In genomic region chr11:67274768-67275605, GRCh38 we compare ENCODE assay signal across 10 cellular contexts. TPM values are rescaled to one million over a fixed set of nuclear protein-coding genes. Genes with fewer than 3 reads are reported as not detected.
DNase-seq lines count a peak whose midpoint lies in the region; ATAC-seq lines count a peak whose summit lies in the region.
"Had no signal": no experiment of that assay in that cellular context is flagged by ENCODE, and none has a peak within 500 bp of the region (broad histone marks: within the 10 kb centered on the region; RNA-seq: fewer than 3 reads in every experiment).

No MANE protein-coding gene starts in this region.

- DNase-seq in left colon, result peak; percentile 34 to 37
- no peak for DNase-seq in NK-92 (lab: John Stamatoyannopoulos, UW; ENCODE audit: unreplicated experiment)
- DNase-seq in NCI-H1930 (lab: John Stamatoyannopoulos, UW), result no peak
- DNase-seq: hypothalamus, NCI-H2081 treated with DMSO at 0.1 percent for 48 hours had no signal

- peak overlapping the region; percentile 21 to 97 (median 90) for H3K4me3 Mint-ChIP-seq in IgD-negative memory B cell
- H3K4me3 Mint-ChIP-seq in activated naive CD4-positive, alpha-beta T cell treated with anti-CD3 and anti-CD28 coated beads, Interleukin-2, amount 50 U/mL, for 24 hours, result peak overlapping the region; percentile 71
- peak overlapping the region; percentile 70 for H3K4me3 Mint-ChIP-seq in stimulated activated memory B cell treated with anti-CD40 and anti-IgM and Interleukin-4, amounts not matched to agents 10 μg/mL and 1 μg/mL and 100 μg/mL, for 72 hours

- ATAC-seq in left colon, result no peak
- ATAC-seq in stimulated activated memory B cell treated with anti-CD40 and anti-IgM and Interleukin-4, amounts not matched to agents 10 μg/mL and 1 μg/mL and 100 μg/mL, for 72 hours, result no peak
- ATAC-seq in HG02763 (IDR thresholded peaks at IDR 0.05; ENCODE audit: unreplicated experiment), result no peak
- no peak for ATAC-seq in GM18909 (IDR thresholded peaks at IDR 0.05; ENCODE audit: poor library complexity, unreplicated experiment)

- H3K36me3 Mint-ChIP-seq in IgD-negative memory B cell, result peaks cover 8% of the 10 kb centered on the region
- peaks cover 4% of the 10 kb centered on the region for H3K36me3 Mint-ChIP-seq in activated naive CD4-positive, alpha-beta T cell treated with anti-CD3 and anti-CD28 coated beads, Interleukin-2, amount 50 U/mL, for 24 hours
- H3K36me3 Mint-ChIP-seq in stimulated activated memory B cell treated with anti-CD40 and anti-IgM and Interleukin-4, amounts not matched to agents 10 μg/mL and 1 μg/mL and 100 μg/mL, for 72 hours, result peaks cover 62% of the 10 kb centered on the region

- intact Hi-C loops in left colon (cut with DNase I, micrococcal nuclease), result no loop called here

- peaks cover 2% of the 10 kb centered on the region for H3K27me3 Mint-ChIP-seq in IgD-negative memory B cell
- no peaks in the 10 kb centered on the region for H3K27me3 Mint-ChIP-seq in activated naive CD4-positive, alpha-beta T cell treated with anti-CD3 and anti-CD28 coated beads, Interleukin-2, amount 50 U/mL, for 24 hours
- no peaks in the 10 kb centered on the region for H3K27me3 Mint-ChIP-seq in stimulated activated memory B cell treated with anti-CD40 and anti-IgM and Interleukin-4, amounts not matched to agents 10 μg/mL and 1 μg/mL and 100 μg/mL, for 72 hours

- no peaks in the 10 kb centered on the region for H3K9me3 Mint-ChIP-seq in IgD-negative memory B cell
- H3K9me3 Mint-ChIP-seq in activated naive CD4-positive, alpha-beta T cell treated with anti-CD3 and anti-CD28 coated beads, Interleukin-2, amount 50 U/mL, for 24 hours, result no peaks in the 10 kb centered on the region
- H3K9me3 Mint-ChIP-seq in stimulated activated memory B cell treated with anti-CD40 and anti-IgM and Interleukin-4, amounts not matched to agents 10 μg/mL and 1 μg/mL and 100 μg/mL, for 72 hours, result no peaks in the 10 kb centered on the region

- H3K4me1 Mint-ChIP-seq in IgD-negative memory B cell, result peaks cover 45 to 65% (median 59%) of the 10 kb centered on the region in 3 donors
- H3K4me1 Mint-ChIP-seq in activated naive CD4-positive, alpha-beta T cell treated with anti-CD3 and anti-CD28 coated beads, Interleukin-2, amount 50 U/mL, for 24 hours, result peaks cover 80% of the 10 kb centered on the region
- H3K4me1 Mint-ChIP-seq in stimulated activated memory B cell treated with anti-CD40 and anti-IgM and Interleukin-4, amounts not matched to agents 10 μg/mL and 1 μg/mL and 100 μg/mL, for 72 hours, result peaks cover 100% of the 10 kb centered on the region

- H3K27ac Mint-ChIP-seq in IgD-negative memory B cell, result peak overlapping the region; percentile 94 to 95 (median 94)
- peak overlapping the region; percentile 100 for H3K27ac Mint-ChIP-seq in activated naive CD4-positive, alpha-beta T cell treated with anti-CD3 and anti-CD28 coated beads, Interleukin-2, amount 50 U/mL, for 24 hours
- H3K27ac Mint-ChIP-seq in stimulated activated memory B cell treated with anti-CD40 and anti-IgM and Interleukin-4, amounts not matched to agents 10 μg/mL and 1 μg/mL and 100 μg/mL, for 72 hours, result peak overlapping the region; percentile 96

RNA-seq across cellular contexts. Expression of gene GRK2, which starts 8.7 kb away (rescaled TPM):
- polyA plus RNA-seq in IgD-negative memory B cell, result 26.2 TPM
- total RNA-seq in left colon, result 100 to 1,000 TPM in 1 of 2 donors, 10 to 100 TPM in 1; 95.8 to 119 TPM

RNA-seq across cellular contexts. Expression of gene ANKRD13D, which starts 14.1 kb away (rescaled TPM):
- 17.3 TPM for polyA plus RNA-seq in IgD-negative memory B cell
- 10 to 100 TPM; 26.9 to 29.6 TPM for total RNA-seq in left colon

RNA-seq across cellular contexts. Expression of gene SSH3, which starts 28.3 kb away (rescaled TPM):
- polyA plus RNA-seq in IgD-negative memory B cell, result 5.5 TPM
- 10 to 100 TPM; 74.9 to 79.3 TPM for total RNA-seq in left colon

Comparison
In these comparisons a context has a peak if more than half of its experiments do, and no peak if none do; other contexts are left out.
1. DNase-seq: peak in left colon (2 of 2); none in NK-92 (single experiment) and NCI-H1930 (0 of 2).
2. Peak in every context shown above with its lines, with median percentiles within 50 percentile points of each other: H3K27ac Mint-ChIP-seq and H3K4me3 Mint-ChIP-seq.